15 cellular contexts compared by ENCODE assay signal in genomic region chr1:37342736-37343135, GRCh38.
"Had no signal": no experiment of that assay in that cellular context is flagged by ENCODE, and none has a peak within 500 bp of the region (broad histone marks: within the 10 kb centered on the region; RNA-seq: fewer than 3 reads in every experiment).

No MANE protein-coding gene starts in this region.

- H3K9me3 Mint-ChIP-seq: activated CD4-positive, alpha-beta memory T cell treated with anti-CD3 and anti-CD28 coated beads for 36 hours; activated T-cell treated with anti-CD3 and anti-CD28 coated beads, Interleukin-2, amount 50 U/mL, for 24 hours; mesothelial cell of epicardium; stimulated activated memory B cell treated with anti-CD40 and anti-IgM and Interleukin-4, amounts not matched to agents 10 μg/mL and 1 μg/mL and 100 μg/mL, for 72 hours had no signal

- H3K27ac ChIP-seq: cardiac muscle cell, lower lobe of right lung, parathyroid adenoma had no signal

- H3K9me3 ChIP-seq: lower lobe of right lung had no signal

- H2AFZ ChIP-seq: parathyroid adenoma had no signal

- H3K36me3 ChIP-seq: cardiac muscle cell, lower lobe of right lung had no signal

- H3K27ac Mint-ChIP-seq: activated CD4-positive, alpha-beta memory T cell treated with anti-CD3 and anti-CD28 coated beads for 36 hours; activated T-cell treated with anti-CD3 and anti-CD28 coated beads, Interleukin-2, amount 50 U/mL, for 24 hours; mesothelial cell of epicardium; stimulated activated memory B cell treated with anti-CD40 and anti-IgM and Interleukin-4, amounts not matched to agents 10 μg/mL and 1 μg/mL and 100 μg/mL, for 72 hours had no signal

- FAIRE-seq: frontal cortex, urothelium cell line had no signal

- H3K9ac ChIP-seq: parathyroid adenoma had no signal

- H3K27me3 ChIP-seq: cardiac muscle cell had no signal

- H3K4me1 ChIP-seq: lower lobe of right lung, parathyroid adenoma had no signal

- H3K4me3 Mint-ChIP-seq: activated CD4-positive, alpha-beta memory T cell treated with anti-CD3 and anti-CD28 coated beads for 36 hours; activated T-cell treated with anti-CD3 and anti-CD28 coated beads, Interleukin-2, amount 50 U/mL, for 24 hours; mesothelial cell of epicardium; stimulated activated memory B cell treated with anti-CD40 and anti-IgM and Interleukin-4, amounts not matched to agents 10 μg/mL and 1 μg/mL and 100 μg/mL, for 72 hours had no signal

- H3K4me1 Mint-ChIP-seq: mesothelial cell of epicardium; stimulated activated memory B cell treated with anti-CD40 and anti-IgM and Interleukin-4, amounts not matched to agents 10 μg/mL and 1 μg/mL and 100 μg/mL, for 72 hours had no signal

- H3K4me3 ChIP-seq: cardiac muscle cell, lower lobe of right lung had no signal

- ATAC-seq: left cardiac atrium; lower lobe of right lung; stimulated activated memory B cell treated with anti-CD40 and anti-IgM and Interleukin-4, amounts not matched to agents 10 μg/mL and 1 μg/mL and 100 μg/mL, for 72 hours had no signal

- H3K36me3 Mint-ChIP-seq: activated CD4-positive, alpha-beta memory T cell treated with anti-CD3 and anti-CD28 coated beads for 36 hours; mesothelial cell of epicardium; stimulated activated memory B cell treated with anti-CD40 and anti-IgM and Interleukin-4, amounts not matched to agents 10 μg/mL and 1 μg/mL and 100 μg/mL, for 72 hours had no signal

- DNase-seq: activated CD4-positive, alpha-beta memory T cell treated with anti-CD3 and anti-CD28 coated beads for 36 hours; activated naive CD4-positive, alpha-beta T cell treated with anti-CD3 and anti-CD28 coated beads, Interleukin-2, amount 50 U/mL, for 16 hours; activated T-cell treated with anti-CD3 and anti-CD28 coated beads, Interleukin-2, amount 50 U/mL, for 24 hours; head of caudate nucleus; left cardiac atrium; lower lobe of right lung; retina; stimulated activated CD4-positive, alpha-beta T cell treated with anti-CD3 and anti-CD28 coated beads, Interleukin-2, amount 100 ng/mL, for 48 hours; T1000 had no signal

- H3K79me2 ChIP-seq: parathyroid adenoma had no signal
